8 cellular contexts compared by ENCODE assay signal in genomic region chr15:89740137-89740536, GRCh38. TPM values are rescaled to one million over a fixed set of nuclear protein-coding genes. Genes with fewer than 3 reads are reported as not detected.
DNase-seq lines count a peak whose midpoint lies in the region; ATAC-seq and TF ChIP-seq lines count a peak whose summit lies in the region.

No MANE protein-coding gene starts in this region.

- no peaks in the 10 kb centered on the region for H3K9me3 ChIP-seq in lung (ENCODE audit: control insufficient read depth in 2 of 2, insufficient read depth in 1 of 2, low read length in 1 of 2)

- H3K27ac ChIP-seq in lung (ENCODE audit: low read depth in 1 of 2, low read length in 1 of 2), result no peak overlapping the region

- DNase-seq in Right ventricle myocardium inferior (ENCODE audit: missing footprints) (no peak), cardiac septum (ENCODE audit: low spot score) (no peak), NCI-H510A treated with DMSO at 0.1 percent for 48 hours (lab: John Stamatoyannopoulos, UW) (peak; percentile 59), dermis microvascular lymphatic vessel endothelial cell (ENCODE audit: low read depth in 2 of 2) (peak; percentile 61 to 74), lung (ENCODE audit: low spot score) (peak; percentile 65)
- DNase-seq in activated CD4-positive, CD25-positive, alpha-beta regulatory T cell treated with anti-CD3 and anti-CD28 coated beads, Interleukin-2, amount 50 U/mL, for 72 hours, result peak; percentile 49
- peak; percentile 8 to 41 for DNase-seq in stimulated activated CD8-positive, alpha-beta memory T cell treated with anti-CD3 and anti-CD28 coated beads, Interleukin-7, amount 100 ng/mL, for 4 hours (ENCODE audit: low read depth in 2 of 2)

- WGBS in lung, 2 donors, result 5 to 6% methylated on average over 8 of the region's 8 CpGs

- H3K27me3 ChIP-seq in lung (ENCODE audit: control insufficient read depth, insufficient read depth), result no peaks in the 10 kb centered on the region

- H3K36me3 ChIP-seq in lung (ENCODE audit: control insufficient read depth in 2 of 2, insufficient read depth in 2 of 2, low read length in 2 of 2), result no peaks in the 10 kb centered on the region

- intact Hi-C loops in Right ventricle myocardium inferior (cut with DNase I) (loop anchor here (2.0 kb wide), 1 partner anchor 135 kb away; no protein-coding TSS in a partner anchor), cardiac septum (cut with DNase I) (loop anchor here (5.0 kb wide), 1 partner anchor 93 kb away; no protein-coding TSS in a partner anchor)

- H3K4me1 ChIP-seq in lung (ENCODE audit: control insufficient read depth in 2 of 2, insufficient read depth in 2 of 2, low read length in 2 of 2), result no peaks in the 10 kb centered on the region

- H3K4me3 ChIP-seq in lung, result no peak overlapping the region

- ATAC-seq in Right ventricle myocardium inferior (peak; percentile 84), HG03280 (IDR thresholded peaks at IDR 0.05; ENCODE audit: unreplicated experiment) (peak; percentile 88), lung (ENCODE audit: insufficient read depth, low FRiP score) (peak; percentile 70)

- TF ChIP-seq CTCF in lung (IDR thresholded peaks at IDR 0.05; ENCODE audit: control extremely low read depth, extremely low read depth), result peak; percentile 86

RNA-seq across cellular contexts. Expression of gene MESP1, which starts 10.9 kb away (rescaled TPM):
- total RNA-seq in Right ventricle myocardium inferior (7.4 TPM), cardiac septum (0.86 TPM), dermis microvascular lymphatic vessel endothelial cell (under 0.01 and 0.13 TPM in 2 replicates), lung (1 to 10 TPM in 1 of 2 donors, under 1 TPM in 1; 0.37 to 3.1 TPM)
- polyA plus RNA-seq in lung, result 1 to 10 TPM; 1.5 to 3.2 TPM

RNA-seq across cellular contexts. Expression of gene MESP2, which starts 36.0 kb away (rescaled TPM):
- 0.51 TPM for total RNA-seq in Right ventricle myocardium inferior
- total RNA-seq in cardiac septum, result 0.19 TPM
- not detected in 2 replicates for total RNA-seq in dermis microvascular lymphatic vessel endothelial cell
- total RNA-seq in lung, result under 1 TPM in 1 of 2 donors, not detected in 1; 0.55 TPM
- polyA plus RNA-seq in lung, result under 1 TPM; 0.17 to 0.71 TPM

RNA-seq across cellular contexts. Expression of gene WDR93, which starts 49.5 kb away (rescaled TPM):
- total RNA-seq in Right ventricle myocardium inferior (not detected), cardiac septum (not detected), dermis microvascular lymphatic vessel endothelial cell (under 0.01 TPM in 1 of 2 replicates, not detected in the other), lung (1 to 10 TPM; 3.0 to 3.8 TPM)
- polyA plus RNA-seq in lung, result 1 to 10 TPM in 1 of 2 donors, under 1 TPM in 1; 0.95 to 1.4 TPM

RNA-seq across cellular contexts. Expression of gene PEX11A, which starts 49.6 kb away (rescaled TPM):
- total RNA-seq in Right ventricle myocardium inferior, result 13.7 TPM
- total RNA-seq in cardiac septum, result 5.0 TPM
- total RNA-seq in dermis microvascular lymphatic vessel endothelial cell, result 3.6 and 5.8 TPM in 2 replicates
- 1 to 10 TPM; 5.6 to 7.9 TPM for total RNA-seq in lung
- 1 to 10 TPM; 5.6 to 6.5 TPM for polyA plus RNA-seq in lung

Comparison
In these comparisons a context has a peak if more than half of its experiments do, and no peak if none do; other contexts are left out.
1. DNase-seq: peak in NCI-H510A treated with DMSO at 0.1 percent for 48 hours (single experiment), activated CD4-positive, CD25-positive, alpha-beta regulatory T cell treated with anti-CD3 and anti-CD28 coated beads, Interleukin-2, amount 50 U/mL, for 72 hours (single experiment), dermis microvascular lymphatic vessel endothelial cell (2 of 2), lung (single experiment) and stimulated activated CD8-positive, alpha-beta memory T cell treated with anti-CD3 and anti-CD28 coated beads, Interleukin-7, amount 100 ng/mL, for 4 hours (2 of 2); none in Right ventricle myocardium inferior (single experiment) and cardiac septum (single experiment).
2. Peak in every context shown above with its lines, with median percentiles within 50 percentile points of each other: ATAC-seq.